2 cellular contexts compared by ENCODE assay signal in the genomic region with DNA sequence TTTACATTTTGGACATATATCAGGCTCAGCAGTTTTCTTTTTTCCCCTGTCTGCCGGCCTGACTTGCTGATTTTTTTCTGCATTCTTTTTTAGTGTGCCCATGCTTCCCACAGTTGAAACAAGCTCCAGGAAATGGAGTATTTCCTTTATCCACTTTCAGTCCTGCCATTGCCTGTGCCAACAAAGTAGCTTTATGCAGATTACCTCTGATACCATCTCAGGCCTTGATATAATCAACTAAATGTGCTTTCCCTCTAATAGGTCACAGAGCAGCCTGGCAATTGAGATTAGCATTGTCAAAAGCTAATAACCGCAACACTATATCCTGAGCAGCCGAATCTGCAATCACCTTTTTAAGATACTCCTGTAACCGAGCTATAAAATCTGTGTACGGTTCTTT.
TF ChIP-seq lines count a peak whose summit lies in the region.

No MANE protein-coding gene starts in this region.

TF ChIP-seq in HEK293, 187 proteins besides CTCF, POLR2A, EP300 and RAD21 (continued from another document):
- TF ChIP-seq, protein P1, sequence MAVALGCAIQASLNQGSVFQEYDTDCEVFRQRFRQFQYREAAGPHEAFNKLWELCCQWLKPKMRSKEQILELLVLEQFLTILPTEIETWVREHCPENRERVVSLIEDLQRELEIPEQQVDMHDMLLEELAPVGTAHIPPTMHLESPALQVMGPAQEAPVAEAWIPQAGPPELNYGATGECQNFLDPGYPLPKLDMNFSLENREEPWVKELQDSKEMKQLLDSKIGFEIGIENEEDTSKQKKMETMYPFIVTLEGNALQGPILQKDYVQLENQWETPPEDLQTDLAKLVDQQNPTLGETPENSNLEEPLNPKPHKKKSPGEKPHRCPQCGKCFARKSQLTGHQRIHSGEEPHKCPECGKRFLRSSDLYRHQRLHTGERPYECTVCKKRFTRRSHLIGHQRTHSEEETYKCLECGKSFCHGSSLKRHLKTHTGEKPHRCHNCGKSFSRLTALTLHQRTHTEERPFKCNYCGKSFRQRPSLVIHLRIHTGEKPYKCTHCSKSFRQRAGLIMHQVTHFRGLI (tag by site-specific recombination; IDR thresholded peaks at IDR 0.05), result no peak
- TF ChIP-seq ZNF394 (tag by site-specific recombination; IDR thresholded peaks at IDR 0.05; ENCODE audit: borderline replicate concordance), result 0 out of 2 replicates have a peak, but pooled peaks have one; percentile 20

TF ChIP-seq in SK-N-SH treated with all-trans-retinoic acid at 6 μM for 48 hours, 23 proteins besides CTCF, POLR2A, EP300 and RAD21 (continued from another document):
- TF ChIP-seq, protein P2, sequence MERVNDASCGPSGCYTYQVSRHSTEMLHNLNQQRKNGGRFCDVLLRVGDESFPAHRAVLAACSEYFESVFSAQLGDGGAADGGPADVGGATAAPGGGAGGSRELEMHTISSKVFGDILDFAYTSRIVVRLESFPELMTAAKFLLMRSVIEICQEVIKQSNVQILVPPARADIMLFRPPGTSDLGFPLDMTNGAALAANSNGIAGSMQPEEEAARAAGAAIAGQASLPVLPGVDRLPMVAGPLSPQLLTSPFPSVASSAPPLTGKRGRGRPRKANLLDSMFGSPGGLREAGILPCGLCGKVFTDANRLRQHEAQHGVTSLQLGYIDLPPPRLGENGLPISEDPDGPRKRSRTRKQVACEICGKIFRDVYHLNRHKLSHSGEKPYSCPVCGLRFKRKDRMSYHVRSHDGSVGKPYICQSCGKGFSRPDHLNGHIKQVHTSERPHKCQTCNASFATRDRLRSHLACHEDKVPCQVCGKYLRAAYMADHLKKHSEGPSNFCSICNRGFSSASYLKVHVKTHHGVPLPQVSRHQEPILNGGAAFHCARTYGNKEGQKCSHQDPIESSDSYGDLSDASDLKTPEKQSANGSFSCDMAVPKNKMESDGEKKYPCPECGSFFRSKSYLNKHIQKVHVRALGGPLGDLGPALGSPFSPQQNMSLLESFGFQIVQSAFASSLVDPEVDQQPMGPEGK (CRISPR knock-in tag; IDR thresholded peaks at IDR 0.05; ENCODE audit: borderline replicate concordance), result no peak
- TF ChIP-seq TOX (CRISPR knock-in tag; IDR thresholded peaks at IDR 0.05; ENCODE audit: borderline replicate concordance) (no peak), ARNTL (CRISPR knock-in tag; IDR thresholded peaks at IDR 0.05; ENCODE audit: borderline replicate concordance, low read depth) (no peak)
